34 cellular contexts compared by ENCODE assay signal in the genomic region with DNA sequence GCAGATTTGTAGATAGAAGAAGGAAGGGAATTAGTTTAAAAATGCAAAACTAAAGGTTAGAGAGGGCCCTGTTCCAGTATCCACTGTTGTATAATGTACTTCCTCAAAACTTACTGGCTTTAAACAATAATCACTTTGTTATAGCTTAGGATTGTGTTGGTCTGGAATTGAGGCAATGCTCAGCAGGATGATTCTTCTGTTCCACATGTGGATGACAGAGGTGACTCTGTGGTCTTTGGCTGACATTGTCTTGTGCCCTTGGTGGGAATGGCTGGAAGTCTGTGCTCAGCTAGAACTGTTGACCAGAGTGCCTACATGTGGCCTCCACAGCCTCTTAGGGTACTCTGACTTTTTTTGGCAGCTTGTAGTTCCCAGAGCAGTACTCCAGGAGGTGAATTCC.
"Had no signal": no experiment of that assay in that cellular context is flagged by ENCODE, and none has a peak within 500 bp of the region (broad histone marks: within the 10 kb centered on the region; RNA-seq: fewer than 3 reads in every experiment).

No MANE protein-coding gene starts in this region.

- H3K9me3 Mint-ChIP-seq: effector memory CD8-positive, alpha-beta T cell had no signal

- H3K27ac Mint-ChIP-seq: activated CD4-positive, alpha-beta memory T cell treated with anti-CD3 and anti-CD28 coated beads for 36 hours; activated CD4-positive, alpha-beta T cell treated with anti-CD3 and anti-CD28 coated beads for 36 hours; activated CD4-positive, alpha-beta T cell treated with anti-CD3 and anti-CD28 coated beads, Interleukin-2, amount 10 ng/mL, durations not matched to agents 24 days and 14 days; activated CD8-positive, alpha-beta T cell treated with anti-CD3 and anti-CD28 coated beads, Interleukin-2, amount 10 ng/mL, durations not matched to agents 7 days and 5 days; activated naive CD4-positive, alpha-beta T cell treated with anti-CD3 and anti-CD28 coated beads for 36 hours; activated naive CD4-positive, alpha-beta T cell treated with anti-CD3 and anti-CD28 coated beads, Interleukin-2, amount 50 U/mL, for 24 hours; activated naive CD8-positive, alpha-beta T cell treated with anti-CD3 and anti-CD28 coated beads for 36 hours; activated naive CD8-positive, alpha-beta T cell treated with anti-CD3 and anti-CD28 coated beads, Interleukin-2, amount 50 U/mL, for 24 hours; activated T-helper 1 cell treated with anti-CD3 and anti-CD28 coated beads, Interleukin-12 subunit alpha, Interleukin-12 subunit beta, Interleukin-2, Interleukin-4 antibody, amounts not matched to agents 30 ng/mL and 10 ng/mL and 1 ng/mL, durations not matched to agents 14 hours and 24 hours and 36 hours; activated T-helper 2 cell treated with anti-CD3 and anti-CD28 coated beads, Interferon-gamma antibody, Interleukin-2, Interleukin-4, amounts not matched to agents 10 μg/mL and 5 μg/mL and 100 μg/mL, durations not matched to agents 14 hours and 24 hours and 36 hours; effector memory CD8-positive, alpha-beta T cell; T-helper 1 cell treated with Interleukin-12 subunit alpha and Interleukin-12 subunit beta and Interleukin-4 antibody, amounts not matched to agents 30 μg/mL and 1 μg/mL, for 36 hours; T-helper 2 cell treated with Interferon-gamma antibody and Interleukin-4, amounts not matched to agents 5 μg/mL and 100 μg/mL, for 36 hours had no signal

- H3K4me3 Mint-ChIP-seq: activated CD4-positive, alpha-beta memory T cell treated with anti-CD3 and anti-CD28 coated beads for 36 hours; activated CD4-positive, alpha-beta T cell treated with anti-CD3 and anti-CD28 coated beads for 36 hours; activated CD4-positive, alpha-beta T cell treated with anti-CD3 and anti-CD28 coated beads, Interleukin-2, amount 10 ng/mL, durations not matched to agents 24 days and 14 days; activated CD8-positive, alpha-beta T cell treated with anti-CD3 and anti-CD28 coated beads, Interleukin-2, amount 10 ng/mL, durations not matched to agents 7 days and 5 days; activated naive CD4-positive, alpha-beta T cell treated with anti-CD3 and anti-CD28 coated beads for 36 hours; activated naive CD4-positive, alpha-beta T cell treated with anti-CD3 and anti-CD28 coated beads, Interleukin-2, amount 50 U/mL, for 24 hours; activated naive CD8-positive, alpha-beta T cell treated with anti-CD3 and anti-CD28 coated beads for 36 hours; activated naive CD8-positive, alpha-beta T cell treated with anti-CD3 and anti-CD28 coated beads, Interleukin-2, amount 50 U/mL, for 24 hours; activated T-cell treated with anti-CD3 and anti-CD28 coated beads, Interleukin-2, amount 50 U/mL, for 4 hours; activated T-helper 1 cell treated with anti-CD3 and anti-CD28 coated beads, Interleukin-12 subunit alpha, Interleukin-12 subunit beta, Interleukin-2, Interleukin-4 antibody, amounts not matched to agents 30 ng/mL and 10 ng/mL and 1 ng/mL, durations not matched to agents 14 hours and 24 hours and 36 hours; effector memory CD8-positive, alpha-beta T cell; T-helper 1 cell treated with Interleukin-12 subunit alpha and Interleukin-12 subunit beta and Interleukin-4 antibody, amounts not matched to agents 30 μg/mL and 1 μg/mL, for 36 hours; T-helper 2 cell treated with Interferon-gamma antibody and Interleukin-4, amounts not matched to agents 5 μg/mL and 100 μg/mL, for 36 hours had no signal

- FAIRE-seq: colon had no signal

- H3K27me3 ChIP-seq: adrenal gland, body of pancreas, esophagus muscularis mucosa, foreskin keratinocyte, gastrocnemius medialis, heart left ventricle had no signal

- ATAC-seq: activated CD4-positive, alpha-beta T cell treated with anti-CD3 and anti-CD28 coated beads for 36 hours; activated CD8-positive, alpha-beta T cell treated with anti-CD3 and anti-CD28 coated beads, Interleukin-2, amount 10 ng/mL, durations not matched to agents 7 days and 5 days; activated naive CD8-positive, alpha-beta T cell treated with anti-CD3 and anti-CD28 coated beads, Interleukin-2, amount 50 U/mL, for 24 hours; activated T-cell treated with anti-CD3 and anti-CD28 coated beads, Interleukin-2, amount 50 U/mL, for 4 hours; body of pancreas; effector memory CD8-positive, alpha-beta T cell; foreskin keratinocyte; gastrocnemius medialis; heart left ventricle had no signal

- H3K27ac ChIP-seq: adrenal gland, body of pancreas, esophagus muscularis mucosa, foreskin keratinocyte, gastrocnemius medialis, heart left ventricle had no signal

- H3K4me3 ChIP-seq: adrenal gland, body of pancreas, esophagus muscularis mucosa, gastrocnemius medialis, heart left ventricle had no signal

- H3K27me3 Mint-ChIP-seq: activated CD4-positive, alpha-beta memory T cell treated with anti-CD3 and anti-CD28 coated beads for 36 hours; activated CD4-positive, alpha-beta T cell treated with anti-CD3 and anti-CD28 coated beads for 36 hours; activated CD4-positive, alpha-beta T cell treated with anti-CD3 and anti-CD28 coated beads, Interleukin-2, amount 10 ng/mL, durations not matched to agents 24 days and 14 days; activated naive CD4-positive, alpha-beta T cell treated with anti-CD3 and anti-CD28 coated beads, Interleukin-2, amount 50 U/mL, for 24 hours; activated naive CD8-positive, alpha-beta T cell treated with anti-CD3 and anti-CD28 coated beads for 36 hours; activated naive CD8-positive, alpha-beta T cell treated with anti-CD3 and anti-CD28 coated beads, Interleukin-2, amount 50 U/mL, for 24 hours; effector memory CD8-positive, alpha-beta T cell had no signal

- DNase-seq: activated CD4-positive, alpha-beta memory T cell treated with anti-CD3 and anti-CD28 coated beads for 36 hours; activated CD4-positive, alpha-beta T cell treated with anti-CD3 and anti-CD28 coated beads for 36 hours; activated CD4-positive, alpha-beta T cell treated with anti-CD3 and anti-CD28 coated beads, Interleukin-2, amount 10 ng/mL, durations not matched to agents 24 days and 14 days; activated CD4-positive, CD25-positive, alpha-beta regulatory T cell; activated CD4-positive, CD25-positive, alpha-beta regulatory T cell treated with anti-CD3 and anti-CD28 coated beads, Interleukin-2, amount 50 U/mL, for 72 hours; activated CD8-positive, alpha-beta memory T cell treated with anti-CD3 and anti-CD28 coated beads, Interleukin-2, amount 50 U/mL, for 48 hours; activated CD8-positive, alpha-beta T cell treated with anti-CD3 and anti-CD28 coated beads, Interleukin-2, amount 10 ng/mL, durations not matched to agents 7 days and 5 days; activated effector memory CD4-positive, alpha-beta T cell treated with anti-CD3 and anti-CD28 coated beads, Interleukin-2, amount 50 U/mL, for 16 hours; activated naive CD4-positive, alpha-beta T cell treated with anti-CD3 and anti-CD28 coated beads for 36 hours; activated naive CD8-positive, alpha-beta T cell treated with anti-CD3 and anti-CD28 coated beads for 36 hours; activated naive CD8-positive, alpha-beta T cell treated with anti-CD3 and anti-CD28 coated beads, Interleukin-2, amount 50 U/mL, for 24 hours; activated T-cell treated with anti-CD3 and anti-CD28 coated beads, Interleukin-2, amount 50 U/mL, for 4 hours; adrenal gland; amygdala; aorta; body of pancreas; caudate nucleus; cortex of kidney; dermis blood vessel endothelial cell; effector CD4-positive, alpha-beta T cell; effector memory CD8-positive, alpha-beta T cell; erythroblast; foreskin keratinocyte; gastrocnemius medialis; glutamatergic neuron; heart left ventricle; T1000 had no signal

- H3K4me1 ChIP-seq: body of pancreas, foreskin keratinocyte had no signal

- H3K36me3 ChIP-seq: adrenal gland, esophagus muscularis mucosa, gastrocnemius medialis, heart left ventricle had no signal

- H3K9me3 ChIP-seq: adrenal gland, body of pancreas, gastrocnemius medialis had no signal
